ENCODE assay signal across 24 cellular contexts in genomic region chr4:169014581-169014980, GRCh38. TPM values are rescaled to one million over a fixed set of nuclear protein-coding genes. Genes with fewer than 3 reads are reported as not detected.
DNase-seq lines count a peak whose midpoint lies in the region; ATAC-seq, FAIRE-seq and TF ChIP-seq lines count a peak whose summit lies in the region.
"Had no signal": no experiment of that assay in that cellular context is flagged by ENCODE, and none has a peak within 500 bp of the region (broad histone marks: within the 10 kb centered on the region; RNA-seq: fewer than 3 reads in every experiment).

No MANE protein-coding gene starts in this region.

- H3K4me2 ChIP-seq in keratinocyte (ENCODE audit: control insufficient read depth, extremely low read depth, insufficient read depth, low read depth, low read length), result peak overlapping the region; percentile 51

- H3K27ac ChIP-seq in SK-N-MC (peak overlapping the region; percentile 98), keratinocyte (ENCODE audit: control insufficient read depth, insufficient read depth, low read length) (peak overlapping the region; percentile 70), testis (peak overlapping the region; percentile 20 to 79)
- H3K27ac ChIP-seq: neutrophil had no signal

- H3K27me3 ChIP-seq in keratinocyte (ENCODE audit: control insufficient read depth, extremely low read depth, insufficient read depth, low read length), result no peaks in the 10 kb centered on the region
- H3K27me3 ChIP-seq in testis, result no peaks in the 10 kb centered on the region
- H3K27me3 ChIP-seq: gastroesophageal sphincter, neutrophil had no signal

- no peak for TF ChIP-seq POLR2A in testis (IDR thresholded peaks at IDR 0.05)

- peak; percentile 74 for DNase-seq in ELR (ENCODE audit: low read depth)
- no peak for DNase-seq in SK-N-MC (ENCODE audit: low read depth, low spot score)
- DNase-seq in keratinocyte (ENCODE audit: low read depth, low spot score), result peak; percentile 52
- DNase-seq in testis, result no peak
- DNase-seq in anterior cingulate cortex (lab: John Stamatoyannopoulos, UW), result no peak
- DNase-seq in T-helper 2 cell, result no peak
- DNase-seq: activated CD4-positive, alpha-beta T cell treated with anti-CD3 and anti-CD28 coated beads for 36 hours; activated naive CD4-positive, alpha-beta T cell treated with anti-CD3 and anti-CD28 coated beads, Interleukin-2, amount 50 U/mL, for 16 hours; aorta; CD8-positive, alpha-beta T cell; DMS153; erythroblast; GF-D8; Karpas-422; NCI-H1092; NCI-H1930; NCI-H2227 treated with DMSO at 0.1 percent for 48 hours; NCI-H774; SHP77 treated with DMSO at 0.1 percent for 48 hours; stimulated activated naive CD8-positive, alpha-beta T cell treated with anti-CD3 and anti-CD28 coated beads, Interleukin-15, amount 100 ng/mL, for 72 hours had no signal

- ATAC-seq in activated CD4-positive, CD25-positive, alpha-beta regulatory T cell treated with anti-CD3 and anti-CD28 coated beads, Interleukin-2, amount 50 U/mL, for 24 hours, result no peak
- ATAC-seq: activated CD4-positive, alpha-beta T cell treated with anti-CD3 and anti-CD28 coated beads for 36 hours; CD8-positive, alpha-beta T cell; gastroesophageal sphincter; stimulated activated naive CD8-positive, alpha-beta T cell treated with anti-CD3 and anti-CD28 coated beads, Interleukin-15, amount 100 ng/mL, for 72 hours had no signal

- peak overlapping the region; percentile 47 for H2AFZ ChIP-seq in keratinocyte (ENCODE audit: control insufficient read depth, low read length)

- H3K9me3 ChIP-seq in SK-N-MC (ENCODE audit: low read depth, low read length) (no peaks in the 10 kb centered on the region), keratinocyte (ENCODE audit: control insufficient read depth, low read depth, low read length) (no peaks in the 10 kb centered on the region), testis (no peaks in the 10 kb centered on the region)
- H3K9me3 ChIP-seq: gastroesophageal sphincter, neutrophil had no signal

- 21 to 27% methylated on average over 2 of the region's 2 CpGs for WGBS in testis, 2 donors

- H3K79me2 ChIP-seq in keratinocyte (ENCODE audit: control insufficient read depth, insufficient read depth, low read length), result peaks cover 2% of the 10 kb centered on the region

- dilution Hi-C loops in keratinocyte (cut with MboI; ENCODE audit: extremely low pct_ligation_motif_present, low sequenced_read_pairs), result no loop called here

- FAIRE-seq in keratinocyte (lab: Jason Lieb, UNC), result no peak
- FAIRE-seq: TTC549 had no signal

- intact Hi-C loops in testis (cut with DNase I; ENCODE audit: low total_unique reads), result no loop called here

- TF ChIP-seq CTCF in keratinocyte (optimal IDR thresholded peaks at IDR 0.05 in 1 of 3, IDR thresholded peaks at IDR 0.05 in 1 of 3, conservative IDR thresholded peaks at IDR 0.05 in 1 of 3; ENCODE audit: extremely low read depth in 1 of 3, insufficient read depth in 2 of 3, low read length in 3 of 3) (no peak), testis (IDR thresholded peaks at IDR 0.05) (no peak)

- no peaks in the 10 kb centered on the region for H4K20me1 ChIP-seq in keratinocyte (ENCODE audit: control insufficient read depth, extremely low read depth, insufficient read depth, low read length)

- H3K9ac ChIP-seq in SK-N-MC (ENCODE audit: insufficient read length) (no peak overlapping the region), keratinocyte (ENCODE audit: control insufficient read depth, extremely low read depth, insufficient read depth, low read length) (no peak overlapping the region)

- H3K9me1 ChIP-seq in keratinocyte (ENCODE audit: control insufficient read depth, extremely low read depth, insufficient read depth, low read length), result no peaks in the 10 kb centered on the region

- H3K36me3 ChIP-seq in SK-N-MC (ENCODE audit: insufficient read depth, low read length), result no peaks in the 10 kb centered on the region
- H3K36me3 ChIP-seq in keratinocyte (ENCODE audit: control insufficient read depth in 2 of 2, extremely low read depth in 1 of 2, insufficient read depth in 2 of 2, low read length in 2 of 2), result no peaks in the 10 kb centered on the region
- H3K36me3 ChIP-seq in testis (ENCODE audit: low read depth, missing control alignments), result no peaks in the 10 kb centered on the region
- H3K36me3 ChIP-seq: gastroesophageal sphincter, neutrophil had no signal

- no peak overlapping the region for H3K4me3 ChIP-seq in SK-N-MC
- no peak overlapping the region for H3K4me3 ChIP-seq in keratinocyte (ENCODE audit: control insufficient read depth in 2 of 3, extremely low read depth in 1 of 3, insufficient read depth in 2 of 3, low read depth in 1 of 3, low read length in 3 of 3)
- no peak overlapping the region for H3K4me3 ChIP-seq in testis
- H3K4me3 ChIP-seq: gastroesophageal sphincter had no signal

- H3K4me1 ChIP-seq in keratinocyte (ENCODE audit: control insufficient read depth, extremely low read depth, insufficient read depth, low read length) (peaks cover 44% of the 10 kb centered on the region), testis (peaks cover 30% of the 10 kb centered on the region)

RNA-seq across cellular contexts. Expression of gene CBR4, which starts 4.5 kb away (rescaled TPM):
- polyA plus RNA-seq in keratinocyte (5.3 to 9.1 TPM (median 6.3 TPM) in 3 replicates), testis (ENCODE audit: insufficient read depth, low read depth, low replicate concordance) (14.0 TPM)
- 7.5 TPM for polyA plus RNA-seq in keratinocyte (2011; ENCODE audit: low read depth)
- 3.5 and 5.4 TPM in 2 replicates for polyA plus RNA-seq in keratinocyte (2011; cell fraction: cytosol; rRNA removed)
- 10.9 and 12.9 TPM in 2 replicates for polyA plus RNA-seq in keratinocyte (2011; cell fraction: nucleus; rRNA removed)
- polyA plus RNA-seq in keratinocyte (2012; ENCODE audit: low replicate concordance), result 7.5 and 9.4 TPM in 2 replicates
- 3.3 to 10.6 TPM (median 4.0 TPM) in 3 replicates for polyA minus RNA-seq in keratinocyte
- 5.2 TPM for polyA minus RNA-seq in keratinocyte (2011; cell fraction: cytosol; rRNA and poly(A)+ RNA removed)
- polyA minus RNA-seq in keratinocyte (2011; cell fraction: nucleus; rRNA and poly(A)+ RNA removed), result 8.5 and 14.3 TPM in 2 replicates
- 10 to 100 TPM; 27.7 to 36.4 TPM for total RNA-seq in testis

Comparison
In these comparisons a context has a peak if more than half of its experiments do, and no peak if none do; other contexts are left out.
1. DNase-seq: peak in ELR (single experiment) and keratinocyte (single experiment); none in SK-N-MC (single experiment), testis (single experiment), anterior cingulate cortex (0 of 58) and T-helper 2 cell (0 of 5).
2. Peak in every context shown above with its lines, with median percentiles within 50 percentile points of each other: H3K27ac ChIP-seq.